Comparison of ENCODE assay signal across 21 cellular contexts in genomic region chr7:14505906-14506305, GRCh38.
DNase-seq lines count a peak whose midpoint lies in the region; ATAC-seq, FAIRE-seq and TF ChIP-seq lines count a peak whose summit lies in the region.
"Had no signal": no experiment of that assay in that cellular context is flagged by ENCODE, and none has a peak within 500 bp of the region (broad histone marks: within the 10 kb centered on the region; RNA-seq: fewer than 3 reads in every experiment).

No MANE protein-coding gene starts in this region.

- H3K4me1 Mint-ChIP-seq in MCF 10A (ENCODE audit: insufficient read depth, unreplicated experiment) = peaks cover 16% of the 10 kb centered on the region

- no peak overlapping the region for H3K27ac ChIP-seq in keratinocyte (ENCODE audit: control insufficient read depth, insufficient read depth, low read length)
- H3K27ac ChIP-seq in vagina = no peak overlapping the region
- H3K27ac ChIP-seq: C4-2B had no signal

- CTCF ChIA-PET in MCF 10A (lab: Yijun Ruan, JAX) = no interaction called here

- TF ChIP-seq CTCF in bronchial epithelial cell (IDR thresholded peaks at IDR 0.05; ENCODE audit: insufficient read depth, low read length, severe bottlenecking) (no peak), keratinocyte (optimal IDR thresholded peaks at IDR 0.05 in 1 of 3, IDR thresholded peaks at IDR 0.05 in 1 of 3, conservative IDR thresholded peaks at IDR 0.05 in 1 of 3; ENCODE audit: extremely low read depth in 1 of 3, insufficient read depth in 2 of 3, low read length in 3 of 3) (no peak), MCF 10A (IDR thresholded peaks at IDR 0.05; ENCODE audit: unreplicated experiment) (no peak), vagina (IDR thresholded peaks at IDR 0.05) (no peak)

- no peaks in the 10 kb centered on the region for H3K36me3 Mint-ChIP-seq in MCF 10A (ENCODE audit: insufficient read depth, unreplicated experiment)

- no peak overlapping the region for H3K4me3 ChIP-seq in bronchial epithelial cell (ENCODE audit: low read depth, low read length)
- H3K4me3 ChIP-seq in keratinocyte (ENCODE audit: control insufficient read depth in 2 of 3, extremely low read depth in 1 of 3, insufficient read depth in 2 of 3, low read depth in 1 of 3, low read length in 3 of 3) = no peak overlapping the region
- H3K4me3 ChIP-seq in vagina = no peak overlapping the region

- no peak overlapping the region for H2AFZ ChIP-seq in keratinocyte (ENCODE audit: control insufficient read depth, low read length)

- POLR2A ChIA-PET in MCF 10A (lab: Yijun Ruan, JAX) = interaction anchor here (0.6 kb wide), 1 partner anchor 123 kb away, joined by 3 read pairs; no protein-coding TSS in a partner anchor

- no peaks in the 10 kb centered on the region for H3K9me1 ChIP-seq in keratinocyte (ENCODE audit: control insufficient read depth, extremely low read depth, insufficient read depth, low read length)

- no peaks in the 10 kb centered on the region for H3K79me2 ChIP-seq in keratinocyte (ENCODE audit: control insufficient read depth, insufficient read depth, low read length)

- H3K4me3 Mint-ChIP-seq in MCF 10A (ENCODE audit: unreplicated experiment) = no peak overlapping the region
- H3K4me3 Mint-ChIP-seq: CD4-positive, alpha-beta T cell; HFFc6 had no signal

- no peak for ATAC-seq in HG02840 (IDR thresholded peaks at IDR 0.05; ENCODE audit: low FRiP score, unreplicated experiment)
- ATAC-seq: HCT116 had no signal

- DNase-seq in LHCN-M2 (ENCODE audit: low read depth) = peak; percentile 11
- peak; percentile 55 for DNase-seq in bronchial epithelial cell (ENCODE audit: low read depth)
- DNase-seq in keratinocyte (ENCODE audit: low read depth, low spot score) = no peak
- DNase-seq in MCF 10A (ENCODE audit: unreplicated experiment) = no peak
- DNase-seq in vagina (ENCODE audit: extremely low spot score in 2 of 2) = no peak
- DNase-seq: ACHN; BE2C; Caco-2; CD4-positive, alpha-beta T cell; H7; HFFc6; IMR-90 had no signal

- no peak for TF ChIP-seq POLR2A in vagina (IDR thresholded peaks at IDR 0.05)

- H4K20me1 ChIP-seq in keratinocyte (ENCODE audit: control insufficient read depth, extremely low read depth, insufficient read depth, low read length) = no peaks in the 10 kb centered on the region

- dilution Hi-C loops in keratinocyte (cut with MboI; ENCODE audit: extremely low pct_ligation_motif_present, low sequenced_read_pairs) = no loop called here

- no peaks in the 10 kb centered on the region for H3K36me3 ChIP-seq in bronchial epithelial cell (ENCODE audit: control insufficient read depth, insufficient read depth, low read length)
- H3K36me3 ChIP-seq in keratinocyte (ENCODE audit: control insufficient read depth in 2 of 2, extremely low read depth in 1 of 2, insufficient read depth in 2 of 2, low read length in 2 of 2) = no peaks in the 10 kb centered on the region
- H3K36me3 ChIP-seq in vagina = no peaks in the 10 kb centered on the region
- H3K36me3 ChIP-seq: BE2C had no signal

- H3K4me1 ChIP-seq in keratinocyte (ENCODE audit: control insufficient read depth, extremely low read depth, insufficient read depth, low read length) (peaks cover 8% of the 10 kb centered on the region), vagina (peaks cover 7% of the 10 kb centered on the region)
- H3K4me1 ChIP-seq: BE2C, Caco-2 had no signal

- no TSS peak for BruUV-seq in MCF 10A (replicated peaks; lab: Mats Ljungman, UMichigan)

- no peak overlapping the region for H3K4me2 ChIP-seq in keratinocyte (ENCODE audit: control insufficient read depth, extremely low read depth, insufficient read depth, low read depth, low read length)

- no peak overlapping the region for H3K9ac ChIP-seq in keratinocyte (ENCODE audit: control insufficient read depth, extremely low read depth, insufficient read depth, low read length)

- intact Hi-C loops in MCF 10A (cut with micrococcal nuclease) = no loop called here
- intact Hi-C loops in vagina (cut with DNase I) = no loop called here

- H3K9me3 ChIP-seq in keratinocyte (ENCODE audit: control insufficient read depth, low read depth, low read length) (no peaks in the 10 kb centered on the region), vagina (peaks cover 5% of the 10 kb centered on the region)
- H3K9me3 ChIP-seq: BE2C, Caco-2 had no signal

- H3K27me3 ChIP-seq in bronchial epithelial cell (ENCODE audit: control insufficient read depth, insufficient read depth, low read length) (no peaks in the 10 kb centered on the region), keratinocyte (ENCODE audit: control insufficient read depth, extremely low read depth, insufficient read depth, low read length) (no peaks in the 10 kb centered on the region), vagina (no peaks in the 10 kb centered on the region)
- H3K27me3 ChIP-seq: BE2C had no signal

- no peak overlapping the region for H3K27ac Mint-ChIP-seq in MCF 10A (ENCODE audit: low read depth, unreplicated experiment)
- H3K27ac Mint-ChIP-seq: CD4-positive, alpha-beta T cell; HFFc6 had no signal

- peaks cover 17% of the 10 kb centered on the region for H3K9me3 Mint-ChIP-seq in MCF 10A (ENCODE audit: unreplicated experiment)

- FAIRE-seq in bronchial epithelial cell (lab: Jason Lieb, UNC) (no peak), keratinocyte (lab: Jason Lieb, UNC) (peak; percentile 5)
- FAIRE-seq: A204.1, D721Med, G401.6, GM12891, GM19239, HTR-8/SVneo had no signal

- H3K27me3 Mint-ChIP-seq in MCF 10A (ENCODE audit: insufficient read depth, unreplicated experiment) = peaks cover 11% of the 10 kb centered on the region
- H3K27me3 Mint-ChIP-seq: CD4-positive, alpha-beta T cell had no signal

Comparison
In these comparisons a context has a peak if more than half of its experiments do, and no peak if none do; other contexts are left out.
1. DNase-seq: peak in LHCN-M2 (single experiment) and bronchial epithelial cell (single experiment); none in keratinocyte (single experiment), MCF 10A (single experiment) and vagina (0 of 2).